1 cellular context compared by ENCODE assay signal in genomic region chr1:39671433-39671792, GRCh38.
TF ChIP-seq lines count a peak whose summit lies in the region.

No MANE protein-coding gene starts in this region.

TF ChIP-seq in HepG2, 621 proteins besides CTCF, POLR2A, EP300 and RAD21:
- TF ChIP-seq RFX5 (IDR thresholded peaks at IDR 0.05; ENCODE audit: low read depth, low read length), result no peak
- TF ChIP-seq, protein P1, sequence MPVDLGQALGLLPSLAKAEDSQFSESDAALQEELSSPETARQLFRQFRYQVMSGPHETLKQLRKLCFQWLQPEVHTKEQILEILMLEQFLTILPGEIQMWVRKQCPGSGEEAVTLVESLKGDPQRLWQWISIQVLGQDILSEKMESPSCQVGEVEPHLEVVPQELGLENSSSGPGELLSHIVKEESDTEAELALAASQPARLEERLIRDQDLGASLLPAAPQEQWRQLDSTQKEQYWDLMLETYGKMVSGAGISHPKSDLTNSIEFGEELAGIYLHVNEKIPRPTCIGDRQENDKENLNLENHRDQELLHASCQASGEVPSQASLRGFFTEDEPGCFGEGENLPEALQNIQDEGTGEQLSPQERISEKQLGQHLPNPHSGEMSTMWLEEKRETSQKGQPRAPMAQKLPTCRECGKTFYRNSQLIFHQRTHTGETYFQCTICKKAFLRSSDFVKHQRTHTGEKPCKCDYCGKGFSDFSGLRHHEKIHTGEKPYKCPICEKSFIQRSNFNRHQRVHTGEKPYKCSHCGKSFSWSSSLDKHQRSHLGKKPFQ (CRISPR knock-in tag; IDR thresholded peaks at IDR 0.05; ENCODE audit: insufficient replicate concordance), result no peak
- TF ChIP-seq ZNF274 (CRISPR knock-in tag; IDR thresholded peaks at IDR 0.05), result no peak
- TF ChIP-seq, protein P2, sequence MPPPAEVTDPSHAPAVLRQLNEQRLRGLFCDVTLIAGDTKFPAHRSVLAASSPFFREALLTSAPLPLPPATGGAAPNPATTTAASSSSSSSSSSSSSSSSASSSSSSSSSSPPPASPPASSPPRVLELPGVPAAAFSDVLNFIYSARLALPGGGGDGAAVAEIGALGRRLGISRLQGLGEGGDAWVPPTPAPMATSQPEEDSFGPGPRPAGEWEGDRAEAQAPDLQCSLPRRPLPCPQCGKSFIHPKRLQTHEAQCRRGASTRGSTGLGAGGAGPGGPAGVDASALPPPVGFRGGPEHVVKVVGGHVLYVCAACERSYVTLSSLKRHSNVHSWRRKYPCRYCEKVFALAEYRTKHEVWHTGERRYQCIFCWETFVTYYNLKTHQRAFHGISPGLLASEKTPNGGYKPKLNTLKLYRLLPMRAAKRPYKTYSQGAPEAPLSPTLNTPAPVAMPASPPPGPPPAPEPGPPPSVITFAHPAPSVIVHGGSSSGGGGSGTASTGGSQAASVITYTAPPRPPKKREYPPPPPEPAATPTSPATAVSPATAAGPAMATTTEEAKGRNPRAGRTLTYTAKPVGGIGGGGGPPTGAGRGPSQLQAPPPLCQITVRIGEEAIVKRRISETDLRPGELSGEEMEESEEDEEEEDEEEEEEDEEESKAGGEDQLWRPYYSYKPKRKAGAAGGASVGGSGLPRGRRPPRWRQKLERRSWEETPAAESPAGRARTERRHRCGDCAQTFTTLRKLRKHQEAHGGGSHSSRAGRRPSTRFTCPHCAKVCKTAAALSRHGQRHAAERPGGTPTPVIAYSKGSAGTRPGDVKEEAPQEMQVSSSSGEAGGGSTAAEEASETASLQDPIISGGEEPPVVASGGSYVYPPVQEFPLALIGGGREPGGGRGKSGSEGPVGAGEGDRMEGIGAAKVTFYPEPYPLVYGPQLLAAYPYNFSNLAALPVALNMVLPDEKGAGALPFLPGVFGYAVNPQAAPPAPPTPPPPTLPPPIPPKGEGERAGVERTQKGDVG (CRISPR knock-in tag; IDR thresholded peaks at IDR 0.05; ENCODE audit: borderline replicate concordance), result no peak
- TF ChIP-seq NRL (CRISPR knock-in tag; IDR thresholded peaks at IDR 0.05; ENCODE audit: borderline replicate concordance), result no peak
- TF ChIP-seq, protein P3, sequence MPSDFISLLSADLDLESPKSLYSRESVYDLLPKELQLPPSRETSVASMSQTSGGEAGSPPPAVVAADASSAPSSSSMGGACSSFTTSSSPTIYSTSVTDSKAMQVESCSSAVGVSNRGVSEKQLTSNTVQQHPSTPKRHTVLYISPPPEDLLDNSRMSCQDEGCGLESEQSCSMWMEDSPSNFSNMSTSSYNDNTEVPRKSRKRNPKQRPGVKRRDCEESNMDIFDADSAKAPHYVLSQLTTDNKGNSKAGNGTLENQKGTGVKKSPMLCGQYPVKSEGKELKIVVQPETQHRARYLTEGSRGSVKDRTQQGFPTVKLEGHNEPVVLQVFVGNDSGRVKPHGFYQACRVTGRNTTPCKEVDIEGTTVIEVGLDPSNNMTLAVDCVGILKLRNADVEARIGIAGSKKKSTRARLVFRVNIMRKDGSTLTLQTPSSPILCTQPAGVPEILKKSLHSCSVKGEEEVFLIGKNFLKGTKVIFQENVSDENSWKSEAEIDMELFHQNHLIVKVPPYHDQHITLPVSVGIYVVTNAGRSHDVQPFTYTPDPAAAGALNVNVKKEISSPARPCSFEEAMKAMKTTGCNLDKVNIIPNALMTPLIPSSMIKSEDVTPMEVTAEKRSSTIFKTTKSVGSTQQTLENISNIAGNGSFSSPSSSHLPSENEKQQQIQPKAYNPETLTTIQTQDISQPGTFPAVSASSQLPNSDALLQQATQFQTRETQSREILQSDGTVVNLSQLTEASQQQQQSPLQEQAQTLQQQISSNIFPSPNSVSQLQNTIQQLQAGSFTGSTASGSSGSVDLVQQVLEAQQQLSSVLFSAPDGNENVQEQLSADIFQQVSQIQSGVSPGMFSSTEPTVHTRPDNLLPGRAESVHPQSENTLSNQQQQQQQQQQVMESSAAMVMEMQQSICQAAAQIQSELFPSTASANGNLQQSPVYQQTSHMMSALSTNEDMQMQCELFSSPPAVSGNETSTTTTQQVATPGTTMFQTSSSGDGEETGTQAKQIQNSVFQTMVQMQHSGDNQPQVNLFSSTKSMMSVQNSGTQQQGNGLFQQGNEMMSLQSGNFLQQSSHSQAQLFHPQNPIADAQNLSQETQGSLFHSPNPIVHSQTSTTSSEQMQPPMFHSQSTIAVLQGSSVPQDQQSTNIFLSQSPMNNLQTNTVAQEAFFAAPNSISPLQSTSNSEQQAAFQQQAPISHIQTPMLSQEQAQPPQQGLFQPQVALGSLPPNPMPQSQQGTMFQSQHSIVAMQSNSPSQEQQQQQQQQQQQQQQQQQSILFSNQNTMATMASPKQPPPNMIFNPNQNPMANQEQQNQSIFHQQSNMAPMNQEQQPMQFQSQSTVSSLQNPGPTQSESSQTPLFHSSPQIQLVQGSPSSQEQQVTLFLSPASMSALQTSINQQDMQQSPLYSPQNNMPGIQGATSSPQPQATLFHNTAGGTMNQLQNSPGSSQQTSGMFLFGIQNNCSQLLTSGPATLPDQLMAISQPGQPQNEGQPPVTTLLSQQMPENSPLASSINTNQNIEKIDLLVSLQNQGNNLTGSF (CRISPR knock-in tag; IDR thresholded peaks at IDR 0.05), result no peak
- TF ChIP-seq E2F2 (CRISPR knock-in tag; IDR thresholded peaks at IDR 0.05; ENCODE audit: borderline replicate concordance), result no peak
- no peak for TF ChIP-seq TBP (CRISPR knock-in tag; IDR thresholded peaks at IDR 0.05)
- TF ChIP-seq ZNF737 (CRISPR knock-in tag; IDR thresholded peaks at IDR 0.05; ENCODE audit: borderline replicate concordance), result no peak
- TF ChIP-seq ZNF562 (CRISPR knock-in tag; IDR thresholded peaks at IDR 0.05; ENCODE audit: borderline replicate concordance), result no peak
- TF ChIP-seq MYNN (CRISPR knock-in tag; IDR thresholded peaks at IDR 0.05; ENCODE audit: low read depth), result no peak
- TF ChIP-seq HMG20A (CRISPR knock-in tag; IDR thresholded peaks at IDR 0.05; ENCODE audit: borderline replicate concordance), result no peak
- TF ChIP-seq ZFAT (CRISPR knock-in tag; conservative IDR thresholded peaks at IDR 0.05), result no peak
- TF ChIP-seq ZNF30 (CRISPR knock-in tag; IDR thresholded peaks at IDR 0.05), result no peak
- TF ChIP-seq PRPF4 (IDR thresholded peaks at IDR 0.05; ENCODE audit: low read depth, low read length, poor library complexity, severe bottlenecking), result no peak
- TF ChIP-seq ZNF724P (CRISPR knock-in tag; IDR thresholded peaks at IDR 0.05; ENCODE audit: borderline replicate concordance), result no peak
TF ChIP-seq in HepG2: peak in this region for 0.
